Comparison of ENCODE assay signal across 20 cellular contexts in the genomic region with DNA sequence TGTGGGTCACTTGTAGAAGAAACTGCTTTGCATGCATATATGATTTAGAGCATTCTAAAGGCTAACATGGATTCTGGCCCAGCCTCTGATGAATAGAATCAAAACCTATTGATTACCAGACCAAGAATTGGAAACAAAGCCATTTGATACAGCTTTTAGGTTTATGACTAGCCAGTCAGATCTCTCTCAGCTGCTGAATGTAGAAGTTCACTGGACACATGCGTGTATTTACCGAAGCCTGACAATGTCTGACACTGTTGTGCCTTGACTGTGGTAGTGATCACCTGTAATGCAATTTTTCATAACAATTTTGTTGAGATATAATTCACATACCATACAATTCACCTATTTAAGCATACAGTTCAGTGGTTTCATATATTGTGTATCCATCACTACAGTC.
"Had no signal": no experiment of that assay in that cellular context is flagged by ENCODE, and none has a peak within 500 bp of the region (broad histone marks: within the 10 kb centered on the region; RNA-seq: fewer than 3 reads in every experiment).

No MANE protein-coding gene starts in this region.

- H3K9me3 Mint-ChIP-seq: activated CD4-positive, alpha-beta memory T cell treated with anti-CD3 and anti-CD28 coated beads, Interleukin-2, amount 10 ng/mL, durations not matched to agents 7 days and 5 days; activated CD4-positive, alpha-beta T cell treated with anti-CD3 and anti-CD28 coated beads, Interleukin-2, amount 10 ng/mL, durations not matched to agents 24 days and 14 days; activated naive CD8-positive, alpha-beta T cell treated with anti-CD3 and anti-CD28 coated beads, Interleukin-2, amount 50 U/mL, for 24 hours; effector memory CD8-positive, alpha-beta T cell had no signal

- H2AFZ ChIP-seq: hepatocyte had no signal

- H3K27ac Mint-ChIP-seq: activated CD4-positive, alpha-beta memory T cell treated with anti-CD3 and anti-CD28 coated beads, Interleukin-2, amount 10 ng/mL, durations not matched to agents 7 days and 5 days; activated CD4-positive, alpha-beta T cell treated with anti-CD3 and anti-CD28 coated beads, Interleukin-2, amount 10 ng/mL, durations not matched to agents 24 days and 14 days; activated naive CD8-positive, alpha-beta T cell treated with anti-CD3 and anti-CD28 coated beads, Interleukin-2, amount 50 U/mL, for 24 hours had no signal

- H3K27ac ChIP-seq: dorsolateral prefrontal cortex, hepatocyte, left ventricle myocardium inferior, tibial nerve had no signal

- ATAC-seq: activated naive CD8-positive, alpha-beta T cell treated with anti-CD3 and anti-CD28 coated beads, Interleukin-2, amount 50 U/mL, for 24 hours; effector memory CD8-positive, alpha-beta T cell; esophagus mucosa; sciatic nerve had no signal

- H3K4me3 ChIP-seq: dorsolateral prefrontal cortex, hepatocyte, left ventricle myocardium inferior, tibial nerve had no signal

- H3K4me2 ChIP-seq: hepatocyte had no signal

- H3K36me3 ChIP-seq: left ventricle myocardium inferior, tibial nerve had no signal

- H3K27me3 Mint-ChIP-seq: activated CD4-positive, alpha-beta memory T cell treated with anti-CD3 and anti-CD28 coated beads, Interleukin-2, amount 10 ng/mL, durations not matched to agents 7 days and 5 days; activated CD4-positive, alpha-beta T cell treated with anti-CD3 and anti-CD28 coated beads, Interleukin-2, amount 10 ng/mL, durations not matched to agents 24 days and 14 days; activated naive CD8-positive, alpha-beta T cell treated with anti-CD3 and anti-CD28 coated beads, Interleukin-2, amount 50 U/mL, for 24 hours; brain; effector memory CD8-positive, alpha-beta T cell had no signal

- H3K4me1 Mint-ChIP-seq: activated CD4-positive, alpha-beta T cell treated with anti-CD3 and anti-CD28 coated beads, Interleukin-2, amount 10 ng/mL, durations not matched to agents 24 days and 14 days; activated naive CD8-positive, alpha-beta T cell treated with anti-CD3 and anti-CD28 coated beads, Interleukin-2, amount 50 U/mL, for 24 hours had no signal

- DNase-seq: activated CD4-positive, alpha-beta memory T cell treated with anti-CD3 and anti-CD28 coated beads, Interleukin-2, amount 10 ng/mL, durations not matched to agents 7 days and 5 days; activated CD4-positive, alpha-beta T cell treated with anti-CD3 and anti-CD28 coated beads, Interleukin-2, amount 10 ng/mL, durations not matched to agents 24 days and 14 days; activated gamma-delta T cell; activated naive CD4-positive, alpha-beta T cell treated with anti-CD3 and anti-CD28 coated beads, Interleukin-2, amount 50 U/mL, for 16 hours; activated naive CD8-positive, alpha-beta T cell treated with anti-CD3 and anti-CD28 coated beads, Interleukin-2, amount 50 U/mL, for 24 hours; activated T-cell treated with anti-CD3 and anti-CD28 coated beads for 4 hours; central memory CD4-positive, alpha-beta T cell; dorsolateral prefrontal cortex; effector memory CD8-positive, alpha-beta T cell; glutamatergic neuron; left ventricle myocardium inferior; occipital lobe; posterior cingulate gyrus; stimulated activated CD4-positive, alpha-beta T cell treated with anti-CD3 and anti-CD28 coated beads, Interleukin-2, amount 100 ng/mL, for 48 hours; stimulated activated naive CD4-positive, alpha-beta T cell treated with Interleukin-2 at 50 U/mL for 16 hours had no signal

- H3K9me3 ChIP-seq: left ventricle myocardium inferior, tibial nerve had no signal

- H3K4me3 Mint-ChIP-seq: activated CD4-positive, alpha-beta memory T cell treated with anti-CD3 and anti-CD28 coated beads, Interleukin-2, amount 10 ng/mL, durations not matched to agents 7 days and 5 days; activated CD4-positive, alpha-beta T cell treated with anti-CD3 and anti-CD28 coated beads, Interleukin-2, amount 10 ng/mL, durations not matched to agents 24 days and 14 days; activated naive CD8-positive, alpha-beta T cell treated with anti-CD3 and anti-CD28 coated beads, Interleukin-2, amount 50 U/mL, for 24 hours; brain; effector memory CD8-positive, alpha-beta T cell had no signal

- H3K27me3 ChIP-seq: dorsolateral prefrontal cortex, hepatocyte, tibial nerve had no signal
